ENCODE assay signal across 7 cellular contexts in genomic region chr5:157431544-157432200, GRCh38. TPM values are rescaled to one million over a fixed set of nuclear protein-coding genes. Genes with fewer than 3 reads are reported as not detected.
A peak's percentile ranks its signal among the peaks of the same experiment; 100 is the strongest.
DNase-seq lines count a peak whose midpoint lies in the region; ATAC-seq and TF ChIP-seq lines count a peak whose summit lies in the region.

No MANE protein-coding gene starts in this region.

- no peaks in the 10 kb centered on the region for H3K9me2 ChIP-seq in DOHH2 (replicated peaks; ENCODE audit: control insufficient read depth, low read length)
- H3K9me2 ChIP-seq in SK-N-SH = no peaks in the 10 kb centered on the region

- H3K4me1 Mint-ChIP-seq in endodermal cell = no peaks in the 10 kb centered on the region

- H3K27ac ChIP-seq in DOHH2 (ENCODE audit: low read depth, low read length) (no peak overlapping the region), KMS-11 (no peak overlapping the region), SK-N-SH (ENCODE audit: low read depth in 2 of 2, low read length in 1 of 2) (no peak overlapping the region), endodermal cell (ENCODE audit: low read depth, low read length) (no peak overlapping the region)

- H3K4me3 Mint-ChIP-seq in endodermal cell = no peak overlapping the region

- H2AFZ ChIP-seq in KMS-11 (ENCODE audit: low read depth) (no peak overlapping the region), SK-N-SH (ENCODE audit: low read depth) (0 out of 2 replicates have a peak overlapping the region, but pooled peaks have one; percentile 4)

- peaks cover 13% of the 10 kb centered on the region for H3K27me3 Mint-ChIP-seq in endodermal cell (ENCODE audit: insufficient read depth)

- peaks cover 15% of the 10 kb centered on the region for H3K4me1 ChIP-seq in DOHH2 (ENCODE audit: control insufficient read depth, low read length)
- H3K4me1 ChIP-seq in KMS-11 (ENCODE audit: low read depth, poor library complexity, severe bottlenecking) = no peaks in the 10 kb centered on the region
- H3K4me1 ChIP-seq in SK-N-SH (ENCODE audit: control insufficient read depth in 1 of 2, insufficient read depth in 2 of 2, low read depth in 1 of 2, low read length in 1 of 2) = no peaks in the 10 kb centered on the region
- no peaks in the 10 kb centered on the region for H3K4me1 ChIP-seq in endodermal cell (ENCODE audit: control insufficient read depth, insufficient read depth, low read length)

- no peak for TF ChIP-seq EP300 in SK-N-SH (IDR thresholded peaks at IDR 0.05; ENCODE audit: borderline replicate concordance in 1 of 2, low read depth in 1 of 2, low read length in 1 of 2)

- peaks cover 9% of the 10 kb centered on the region for H3K9me3 Mint-ChIP-seq in endodermal cell

- H3K27me3 ChIP-seq in DOHH2 (ENCODE audit: control insufficient read depth, low read length) = no peaks in the 10 kb centered on the region
- H3K27me3 ChIP-seq in KMS-11 (ENCODE audit: insufficient read depth, low read depth) = no peaks in the 10 kb centered on the region
- H3K27me3 ChIP-seq in SK-N-SH (ENCODE audit: insufficient read depth) = no peaks in the 10 kb centered on the region
- no peaks in the 10 kb centered on the region for H3K27me3 ChIP-seq in endodermal cell (ENCODE audit: control insufficient read depth, insufficient read depth, low read length, poor library complexity, severe bottlenecking)

- TF ChIP-seq CTCF in DOHH2 (IDR thresholded peaks at IDR 0.05; ENCODE audit: low read depth, low read length, poor library complexity, severe bottlenecking) (peak; percentile 68), KMS-11 (conservative IDR thresholded peaks at IDR 0.05; ENCODE audit: low read depth, low read length) (peak; percentile 29; the same call in 1 of the 2 replicates), SK-N-SH (IDR thresholded peaks at IDR 0.05) (peak; percentile 62), endodermal cell (conservative IDR thresholded peaks at IDR 0.05) (peak; percentile 67)

- POLR2A ChIA-PET in SK-N-SH (lab: Yijun Ruan, JAX) = no interaction called here

- no peaks in the 10 kb centered on the region for H3K9me3 ChIP-seq in DOHH2 (ENCODE audit: control insufficient read depth, insufficient read depth, low read length)
- H3K9me3 ChIP-seq in SK-N-SH = no peaks in the 10 kb centered on the region
- peaks cover 8% of the 10 kb centered on the region for H3K9me3 ChIP-seq in endodermal cell (ENCODE audit: control insufficient read depth, low read length)

- H3K4me3 ChIP-seq in DOHH2 (ENCODE audit: low read length) (no peak overlapping the region; the same call in 1 of the 2 replicates), KMS-11 (IDR thresholded peaks at IDR 0.05; ENCODE audit: insufficient read depth, low read depth, low read length) (no peak overlapping the region), SK-N-SH (ENCODE audit: low read depth in 2 of 2, low read length in 1 of 2) (no peak overlapping the region; a peak in 1 of 4 replicates), endodermal cell (ENCODE audit: low read length) (no peak overlapping the region)

- WGBS in SK-N-SH (ENCODE audit: low lambda C conversion rate) = 53% methylated on average over 4 of the region's 4 CpGs
- WGBS in endodermal cell (ENCODE audit: insufficient coverage in 1 of 2, insufficient read length in 1 of 2), 2 experiments = 54 to 63% methylated on average over 4 of the region's 4 CpGs

- DNase-seq in SK-N-SH (no peak), endodermal cell (no peak), middle frontal gyrus (ENCODE audit: extremely low spot score, low spot score) (peak; percentile 61), NCI-H774 (lab: John Stamatoyannopoulos, UW) (no peak)

- H3K79me2 ChIP-seq in DOHH2 (ENCODE audit: control insufficient read depth, low read length) (no peaks in the 10 kb centered on the region), KMS-11 (ENCODE audit: insufficient read depth, low read depth) (no peaks in the 10 kb centered on the region), SK-N-SH (ENCODE audit: insufficient read depth) (no peaks in the 10 kb centered on the region)

- CTCF ChIA-PET in SK-N-SH (lab: Yijun Ruan, JAX) = interaction anchor here (0.6 to 5.1 kb wide), 26 partner anchors 11 to 287 kb away, joined by 3 to 54 read pairs (median 5); partner anchors contain the start of gene NIPAL4

- H3K9ac ChIP-seq in KMS-11 (no peak overlapping the region), SK-N-SH (no peak overlapping the region), endodermal cell (ENCODE audit: extremely low read depth, low read length, poor library complexity, severe bottlenecking) (no peak overlapping the region)

- H4K20me1 ChIP-seq in DOHH2 (ENCODE audit: control insufficient read depth, insufficient read depth, low read depth, low read length) = no peaks in the 10 kb centered on the region
- H4K20me1 ChIP-seq in KMS-11 (ENCODE audit: insufficient read depth) = no peaks in the 10 kb centered on the region
- H4K20me1 ChIP-seq in SK-N-SH (ENCODE audit: insufficient read depth) = no peaks in the 10 kb centered on the region

- no peaks in the 10 kb centered on the region for H3K36me3 Mint-ChIP-seq in endodermal cell (ENCODE audit: low read depth)

- ATAC-seq in GM19468 (IDR thresholded peaks at IDR 0.05; ENCODE audit: extremely low read depth, unreplicated experiment) = peak; percentile 46

- H3F3A ChIP-seq in DOHH2 (ENCODE audit: control insufficient read depth, insufficient read depth) (peaks cover 2% of the 10 kb centered on the region; the same call in 1 of the 2 replicates), SK-N-SH (replicated peaks; ENCODE audit: insufficient read depth) (no peaks in the 10 kb centered on the region)

- peak; percentile 78 for TF ChIP-seq RAD21 in SK-N-SH (IDR thresholded peaks at IDR 0.05; ENCODE audit: low read length)

- no peaks in the 10 kb centered on the region for H3K36me3 ChIP-seq in DOHH2 (ENCODE audit: control insufficient read depth, low read length)
- H3K36me3 ChIP-seq in KMS-11 (ENCODE audit: insufficient read depth) = no peaks in the 10 kb centered on the region
- H3K36me3 ChIP-seq in SK-N-SH (replicated peaks in 1 of 2; ENCODE audit: control insufficient read depth in 1 of 2, insufficient read depth in 2 of 2, low read length in 1 of 2) = no peaks in the 10 kb centered on the region
- H3K36me3 ChIP-seq in endodermal cell (ENCODE audit: control insufficient read depth, insufficient read depth, low read length) = no peaks in the 10 kb centered on the region

- H3K4me2 ChIP-seq in DOHH2 (ENCODE audit: low read length) (peak overlapping the region; percentile 65), KMS-11 (no peak overlapping the region), SK-N-SH (no peak overlapping the region)

- H3K27ac Mint-ChIP-seq in endodermal cell = no peak overlapping the region

TF ChIP-seq in SK-N-SH, 30 proteins besides CTCF, POLR2A, EP300 and RAD21:
- no peak for TF ChIP-seq MEF2A (IDR thresholded peaks at IDR 0.05; ENCODE audit: borderline replicate concordance, low read depth)
- TF ChIP-seq SMC3 (IDR thresholded peaks at IDR 0.05; ENCODE audit: low read depth, low read length) = peak; percentile 71

RNA-seq across cellular contexts. Expression of gene NIPAL4, which starts 28.3 kb away (rescaled TPM):
- polyA plus RNA-seq in SK-N-SH (2012; rRNA removed) = 2.3 and 2.6 TPM in 2 replicates
- polyA plus RNA-seq in SK-N-SH (2012; cell fraction: cytosol; rRNA removed) = 2.3 and 2.8 TPM in 2 replicates
- polyA plus RNA-seq in SK-N-SH (2012; cell fraction: nucleus; rRNA removed) = 2.6 and 4.7 TPM in 2 replicates
- not detected for total RNA-seq in endodermal cell
- 0.71 TPM for polyA plus RNA-seq in endodermal cell (2013, experiment 1 of 2)
- 0.79 TPM for polyA plus RNA-seq in endodermal cell (2013, experiment 2 of 2)
